Comparison of ENCODE assay signal across 1 cellular context in the genomic region with DNA sequence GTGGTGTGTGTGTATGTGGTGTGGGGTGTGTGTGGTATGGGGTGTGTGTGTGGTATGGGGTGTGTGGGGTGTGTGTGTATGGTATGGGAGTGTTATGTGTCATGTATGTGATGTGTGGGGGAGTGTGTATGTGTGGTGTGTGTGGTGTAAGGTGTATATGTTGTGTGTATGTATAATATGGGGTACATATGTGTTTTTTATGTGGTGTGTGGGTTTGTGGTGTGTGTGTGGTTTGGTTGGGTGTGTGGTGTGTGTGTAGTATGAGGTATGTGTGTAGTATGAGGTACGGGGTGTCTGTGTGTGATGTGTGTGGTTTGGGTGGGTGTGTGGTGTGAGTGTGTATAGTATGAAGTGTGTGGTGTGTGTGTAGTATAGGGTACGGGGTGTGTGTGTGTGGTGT.
TF ChIP-seq lines count a peak whose summit lies in the region.

No MANE protein-coding gene starts in this region.

TF ChIP-seq in IMR-90, 13 proteins besides CTCF, POLR2A, EP300 and RAD21 (continued from another document):
- TF ChIP-seq, protein P1, sequence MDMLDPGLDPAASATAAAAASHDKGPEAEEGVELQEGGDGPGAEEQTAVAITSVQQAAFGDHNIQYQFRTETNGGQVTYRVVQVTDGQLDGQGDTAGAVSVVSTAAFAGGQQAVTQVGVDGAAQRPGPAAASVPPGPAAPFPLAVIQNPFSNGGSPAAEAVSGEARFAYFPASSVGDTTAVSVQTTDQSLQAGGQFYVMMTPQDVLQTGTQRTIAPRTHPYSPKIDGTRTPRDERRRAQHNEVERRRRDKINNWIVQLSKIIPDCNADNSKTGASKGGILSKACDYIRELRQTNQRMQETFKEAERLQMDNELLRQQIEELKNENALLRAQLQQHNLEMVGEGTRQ (IDR thresholded peaks at IDR 0.05; ENCODE audit: low read depth, low read length) = no peak
- TF ChIP-seq SMC3 (IDR thresholded peaks at IDR 0.05; ENCODE audit: low read depth, low read length) (no peak), MXI1 (IDR thresholded peaks at IDR 0.05; ENCODE audit: borderline replicate concordance, low read depth, low read length) (no peak), CEBPB (IDR thresholded peaks at IDR 0.05; ENCODE audit: low read depth, low read length) (no peak), NFE2L2 (IDR thresholded peaks at IDR 0.05; ENCODE audit: low read depth, low read length) (no peak), BHLHE40 (IDR thresholded peaks at IDR 0.05; ENCODE audit: low read depth, low read length) (no peak), RCOR1 (IDR thresholded peaks at IDR 0.05; ENCODE audit: insufficient replicate concordance, low read length) (no peak), MAZ (IDR thresholded peaks at IDR 0.05; ENCODE audit: borderline replicate concordance, low read depth, low read length) (no peak), FOS (IDR thresholded peaks at IDR 0.05; ENCODE audit: low read depth, low read length) (no peak), MAFK (IDR thresholded peaks at IDR 0.05; ENCODE audit: low read depth, low read length) (no peak), RFX5 (IDR thresholded peaks at IDR 0.05; ENCODE audit: low read depth, low read length) (no peak)
- TF ChIP-seq, protein P2, sequence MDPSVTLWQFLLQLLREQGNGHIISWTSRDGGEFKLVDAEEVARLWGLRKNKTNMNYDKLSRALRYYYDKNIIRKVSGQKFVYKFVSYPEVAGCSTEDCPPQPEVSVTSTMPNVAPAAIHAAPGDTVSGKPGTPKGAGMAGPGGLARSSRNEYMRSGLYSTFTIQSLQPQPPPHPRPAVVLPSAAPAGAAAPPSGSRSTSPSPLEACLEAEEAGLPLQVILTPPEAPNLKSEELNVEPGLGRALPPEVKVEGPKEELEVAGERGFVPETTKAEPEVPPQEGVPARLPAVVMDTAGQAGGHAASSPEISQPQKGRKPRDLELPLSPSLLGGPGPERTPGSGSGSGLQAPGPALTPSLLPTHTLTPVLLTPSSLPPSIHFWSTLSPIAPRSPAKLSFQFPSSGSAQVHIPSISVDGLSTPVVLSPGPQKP (IDR thresholded peaks at IDR 0.05; ENCODE audit: borderline replicate concordance, low read depth, low read length) = no peak
